ENCODE assay signal across 8 cellular contexts in the genomic region with DNA sequence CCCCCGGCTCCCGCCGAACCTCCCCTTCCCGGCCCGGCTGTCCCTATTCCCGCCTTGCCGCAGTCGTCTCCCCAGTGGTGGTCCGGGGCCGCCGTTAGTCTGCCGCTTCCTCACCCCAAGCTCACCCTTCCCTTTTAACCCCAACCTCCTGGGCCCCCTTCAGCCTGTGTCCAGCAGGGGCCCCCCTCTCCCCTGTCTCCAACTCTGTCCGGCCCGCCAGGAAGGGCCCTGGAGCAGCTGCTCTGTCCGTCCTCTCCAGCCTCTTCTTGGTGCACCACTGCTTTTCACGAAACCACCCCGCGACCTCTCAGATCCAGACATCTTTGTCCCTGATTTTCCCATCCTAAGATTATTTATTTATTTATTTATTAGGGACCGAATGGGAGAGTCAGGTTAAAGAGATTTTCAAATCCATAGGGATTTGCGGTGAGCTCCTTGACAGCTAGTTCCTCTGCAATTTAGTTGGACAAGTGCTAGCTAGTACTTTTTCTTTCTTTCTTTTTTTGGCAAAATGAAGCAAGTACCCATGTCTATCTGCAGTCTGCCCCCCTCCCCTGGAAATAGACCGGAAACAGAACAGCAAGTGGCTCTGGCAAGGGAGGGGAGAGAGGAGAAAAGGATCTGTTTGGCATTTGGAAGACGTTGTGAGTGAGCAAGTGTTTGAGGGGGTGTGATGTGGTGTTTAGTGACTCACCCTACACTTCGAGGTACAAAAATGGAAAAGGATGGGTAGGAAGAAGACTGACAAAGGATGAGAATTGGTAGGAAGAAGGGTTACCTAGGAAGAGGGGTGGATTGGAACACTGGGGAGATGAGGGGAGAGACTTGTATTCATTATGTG. TPM values are rescaled to one million over a fixed set of nuclear protein-coding genes. Genes with fewer than 3 reads are reported as not detected.
DNase-seq lines count a peak whose midpoint lies in the region; ATAC-seq and TF ChIP-seq lines count a peak whose summit lies in the region.

No MANE protein-coding gene starts in this region.

- TF ChIP-seq POLR2A in breast epithelium (IDR thresholded peaks at IDR 0.05): no peak

- H3K4me1 ChIP-seq in Panc1 (ENCODE audit: control insufficient read depth, insufficient read depth, low read length): no peaks in the 10 kb centered on the region; the same call in 1 of the 2 replicates
- peaks cover 0 to 5% of the 10 kb centered on the region in 2 donors for H3K4me1 ChIP-seq in breast epithelium
- H3K4me1 ChIP-seq in skeletal muscle satellite cell (ENCODE audit: control insufficient read depth, insufficient read depth, low read length): peaks cover 15% of the 10 kb centered on the region

- peak overlapping the region; percentile 92 for H3K4me2 ChIP-seq in skeletal muscle satellite cell (ENCODE audit: low read length)

- no TSS peak for BruUV-seq in Panc1 (replicated peaks; lab: Mats Ljungman, UMichigan)

- peaks cover 7% of the 10 kb centered on the region; the same call in 1 of the 2 replicates for H3K36me3 ChIP-seq in Panc1 (ENCODE audit: control insufficient read depth, insufficient read depth, low read length)
- H3K36me3 ChIP-seq in breast epithelium: no peaks in the 10 kb centered on the region
- peaks cover 7% of the 10 kb centered on the region for H3K36me3 ChIP-seq in skeletal muscle satellite cell (ENCODE audit: insufficient read depth, low read length)

- TF ChIP-seq CTCF in Panc1 (IDR thresholded peaks at IDR 0.05) (peak; percentile 75), breast epithelium (IDR thresholded peaks at IDR 0.05) (no peak)

- CTCF ChIA-PET in Panc1 (lab: Charles Lee): interaction anchor here (0.6 to 1.6 kb wide), 3 partner anchors 17 to 406 kb away, joined by 3 to 8 read pairs (median 4); no protein-coding TSS in a partner anchor

- H3K27me3 ChIP-seq in Panc1 (ENCODE audit: control insufficient read depth, insufficient read depth, low read length) (no peaks in the 10 kb centered on the region), breast epithelium (no peaks in the 10 kb centered on the region), skeletal muscle satellite cell (ENCODE audit: control insufficient read depth, insufficient read depth, low read length) (no peaks in the 10 kb centered on the region)

- peak; percentile 32 for ATAC-seq in GM21360 (IDR thresholded peaks at IDR 0.05; ENCODE audit: unreplicated experiment)
- ATAC-seq in HG03571 (IDR thresholded peaks at IDR 0.05; ENCODE audit: unreplicated experiment): peak; percentile 33
- peak; percentile 86 for ATAC-seq in Panc1

- intact Hi-C loops in Panc1 (cut with micrococcal nuclease; ENCODE audit: unreplicated experiment) (no loop called here), breast epithelium (cut with DNase I; ENCODE audit: low total_unique reads) (no loop called here)

- H3K4me3 ChIP-seq in Panc1 (ENCODE audit: low read depth in 2 of 2, low read length in 2 of 2) (peak overlapping the region; percentile 75 to 86), breast epithelium (peak overlapping the region; percentile 75 to 84 (median 81)), skeletal muscle satellite cell (ENCODE audit: low read length) (peak overlapping the region; percentile 98)

- H3K27ac ChIP-seq in Panc1 (ENCODE audit: low read length) (peak overlapping the region; percentile 74), breast epithelium (peak overlapping the region; percentile 85 to 92)

- DNase-seq in EH (ENCODE audit: low read depth) (peak; percentile 70), Panc1 (ENCODE audit: low read depth, low spot score) (peak; percentile 7), breast epithelium (ENCODE audit: low spot score in 2 of 2) (no peak), iPS-NIHi7 (ENCODE audit: extremely low spot score) (peak; percentile 71), cortex of kidney (lab: John Stamatoyannopoulos, UW) (no peak)

- POLR2A ChIA-PET in Panc1 (lab: Charles Lee): interaction anchor here (0.7 to 1.3 kb wide), 2 partner anchors 22 to 53 kb away, joined by 3 read pairs; no protein-coding TSS in a partner anchor

- H3K9ac ChIP-seq in skeletal muscle satellite cell (ENCODE audit: low read depth, low read length): peak overlapping the region; percentile 87

- H3K9me3 ChIP-seq in Panc1 (ENCODE audit: control insufficient read depth, insufficient read depth, low read depth, low read length) (no peaks in the 10 kb centered on the region), breast epithelium (no peaks in the 10 kb centered on the region), skeletal muscle satellite cell (replicated peaks; ENCODE audit: low read length) (no peaks in the 10 kb centered on the region)

- in situ Hi-C loops in Panc1 (cut with HindIII; ENCODE audit: low pct_unique_long_range_greater_than_20kb, low sequenced_read_pairs): no loop called here

RNA-seq across cellular contexts. Expression of a gene that starts 0.6 kb away (rescaled TPM):
- 19.9 TPM for total RNA-seq in Panc1 (2021; ENCODE audit: unreplicated experiment)
- polyA plus RNA-seq in Panc1 (2012; ENCODE audit: insufficient read length): 13.7 TPM
- 10 to 100 TPM; 21.0 to 34.7 (median 31.0) TPM for total RNA-seq in breast epithelium
- 16.7 and 18.3 TPM in 2 replicates for total RNA-seq in skeletal muscle satellite cell (2012; rRNA removed)

RNA-seq across cellular contexts. Expression of a gene that starts 0.8 kb away (rescaled TPM):
- total RNA-seq in Panc1 (2021; ENCODE audit: unreplicated experiment): 9.5 TPM
- 10.6 TPM for polyA plus RNA-seq in Panc1 (2012; ENCODE audit: insufficient read length)
- total RNA-seq in breast epithelium: 10 to 100 TPM in 2 of 3 donors, 1 to 10 TPM in 1; 8.5 to 12.1 (median 11.1) TPM
- 22.3 and 23.3 TPM in 2 replicates for total RNA-seq in skeletal muscle satellite cell (2012; rRNA removed)

RNA-seq across cellular contexts. Expression of a gene that starts 22.6 kb away (rescaled TPM):
- total RNA-seq in Panc1 (2021; ENCODE audit: unreplicated experiment) (20.9 TPM), breast epithelium (10 to 100 TPM; 10.8 to 14.9 (median 11.4) TPM)
- 9.0 TPM for polyA plus RNA-seq in Panc1 (2012; ENCODE audit: insufficient read length)
- total RNA-seq in skeletal muscle satellite cell (2012; rRNA removed): 6.8 and 8.3 TPM in 2 replicates

RNA-seq across cellular contexts. Expression of a gene that starts 23.0 kb away (rescaled TPM):
- total RNA-seq in Panc1 (2021; ENCODE audit: unreplicated experiment): 6.9 TPM
- 6.5 TPM for polyA plus RNA-seq in Panc1 (2012; ENCODE audit: insufficient read length)
- total RNA-seq in breast epithelium: 10 to 100 TPM; 29.0 to 35.9 (median 31.1) TPM
- 6.1 and 8.5 TPM in 2 replicates for total RNA-seq in skeletal muscle satellite cell (2012; rRNA removed)

Comparison
In these comparisons a context has a peak if more than half of its experiments do, and no peak if none do; other contexts are left out.
1. DNase-seq: peak in EH (single experiment), Panc1 (single experiment) and iPS-NIHi7 (single experiment); none in breast epithelium (0 of 2) and cortex of kidney (single experiment).
2. ATAC-seq: peak in every context shown above with its lines; median percentile 86 in Panc1; 33 in HG03571; 32 in GM21360.
3. Peak in every context shown above with its lines, with median percentiles within 50 percentile points of each other: H3K4me3 ChIP-seq.